ENCODE assay signal across 12 cellular contexts in genomic region chr19:38183227-38183914, GRCh38. TPM values are rescaled to one million over a fixed set of nuclear protein-coding genes. Genes with fewer than 3 reads are reported as not detected.
DNase-seq lines count a peak whose midpoint lies in the region; ATAC-seq and TF ChIP-seq lines count a peak whose summit lies in the region.
"Had no signal": no experiment of that assay in that cellular context is flagged by ENCODE, and none has a peak within 500 bp of the region (broad histone marks: within the 10 kb centered on the region; RNA-seq: fewer than 3 reads in every experiment).

No MANE protein-coding gene starts in this region.

- no peaks in the 10 kb centered on the region for H3K27me3 ChIP-seq in adipocyte (replicated peaks; ENCODE audit: control insufficient read depth, insufficient read depth, low read length)
- no peaks in the 10 kb centered on the region for H3K27me3 ChIP-seq in cardiac muscle cell

- TF ChIP-seq CTCF in cardiac muscle cell (IDR thresholded peaks at IDR 0.05; ENCODE audit: low read depth, low read length) (no peak), neural crest cell (conservative IDR thresholded peaks at IDR 0.05) (no peak)

- H3K36me3 ChIP-seq in adipocyte (ENCODE audit: control insufficient read depth, insufficient read depth, low read length, severe bottlenecking) (no peaks in the 10 kb centered on the region), cardiac muscle cell (no peaks in the 10 kb centered on the region)

- no peak for ATAC-seq in GM18909 (IDR thresholded peaks at IDR 0.05; ENCODE audit: poor library complexity, unreplicated experiment)

- peak overlapping the region; percentile 68 for H3K4me3 Mint-ChIP-seq in neural crest cell

- H3K27ac ChIP-seq in cardiac muscle cell = no peak overlapping the region
- H3K27ac ChIP-seq: C4-2B had no signal

- H3K27ac Mint-ChIP-seq in neural crest cell (ENCODE audit: unreplicated experiment) = no peak overlapping the region

- peaks cover 11% of the 10 kb centered on the region for H3K4me1 ChIP-seq in adipocyte (ENCODE audit: control insufficient read depth, insufficient read depth, low read length)
- H3K4me1 ChIP-seq in cardiac muscle cell (ENCODE audit: low read depth) = no peaks in the 10 kb centered on the region

- H3K9me3 Mint-ChIP-seq in neural crest cell = peaks cover 4% of the 10 kb centered on the region

- H3K36me3 Mint-ChIP-seq in neural crest cell (ENCODE audit: low read depth) = peaks cover 24% of the 10 kb centered on the region

- peaks cover 2% of the 10 kb centered on the region for H3K27me3 Mint-ChIP-seq in neural crest cell (ENCODE audit: low read depth)

- H3K4me3 ChIP-seq in adipocyte (ENCODE audit: low read length) (peak overlapping the region; percentile 71), cardiac muscle cell (peak overlapping the region; percentile 13)

- H3K9ac ChIP-seq in adipocyte (ENCODE audit: low read length) = no peak overlapping the region

- DNase-seq in AG08395 (ENCODE audit: low spot score) (peak; percentile 67), adipocyte (ENCODE audit: low read depth) (no peak), cardiac muscle cell (ENCODE audit: low read depth in 1 of 2, low spot score in 1 of 2) (peak; percentile 47 to 49), neural crest cell (ENCODE audit: low read depth, low spot score) (peak; percentile 43), NCI-H2081 treated with DMSO at 0.1 percent for 48 hours (lab: John Stamatoyannopoulos, UW) (no peak), NCI-H748 treated with DMSO at 0.1 percent for 48 hours (lab: John Stamatoyannopoulos, UW) (no peak)
- DNase-seq in activated CD4-positive, alpha-beta T cell treated with anti-CD3 and anti-CD28 coated beads for 1 hour = no peak
- DNase-seq: activated naive CD4-positive, alpha-beta T cell; GOT3; NCI-H524 had no signal

- H3K9me3 ChIP-seq in adipocyte (ENCODE audit: control insufficient read depth, low read length) = peaks cover 7% of the 10 kb centered on the region
- no peaks in the 10 kb centered on the region for H3K9me3 ChIP-seq in cardiac muscle cell (ENCODE audit: low read depth)

- H3K4me1 Mint-ChIP-seq in neural crest cell = peaks cover 30% of the 10 kb centered on the region

RNA-seq across cellular contexts. Expression of gene DPF1, which starts 40.7 kb away (rescaled TPM):
- total RNA-seq in cardiac muscle cell (7.8 and 9.6 TPM in 2 replicates), neural crest cell (31.7 and 35.5 TPM in 2 replicates)
- 4.9 and 6.5 TPM in 2 replicates for polyA plus RNA-seq in cardiac muscle cell

Comparison
In these comparisons a context has a peak if more than half of its experiments do, and no peak if none do; other contexts are left out.
1. DNase-seq: peak in AG08395 (single experiment), cardiac muscle cell (2 of 2) and neural crest cell (single experiment); none in adipocyte (single experiment), NCI-H2081 treated with DMSO at 0.1 percent for 48 hours (single experiment), activated CD4-positive, alpha-beta T cell treated with anti-CD3 and anti-CD28 coated beads for 1 hour (single experiment) and NCI-H748 treated with DMSO at 0.1 percent for 48 hours (single experiment).